In the genomic region with DNA sequence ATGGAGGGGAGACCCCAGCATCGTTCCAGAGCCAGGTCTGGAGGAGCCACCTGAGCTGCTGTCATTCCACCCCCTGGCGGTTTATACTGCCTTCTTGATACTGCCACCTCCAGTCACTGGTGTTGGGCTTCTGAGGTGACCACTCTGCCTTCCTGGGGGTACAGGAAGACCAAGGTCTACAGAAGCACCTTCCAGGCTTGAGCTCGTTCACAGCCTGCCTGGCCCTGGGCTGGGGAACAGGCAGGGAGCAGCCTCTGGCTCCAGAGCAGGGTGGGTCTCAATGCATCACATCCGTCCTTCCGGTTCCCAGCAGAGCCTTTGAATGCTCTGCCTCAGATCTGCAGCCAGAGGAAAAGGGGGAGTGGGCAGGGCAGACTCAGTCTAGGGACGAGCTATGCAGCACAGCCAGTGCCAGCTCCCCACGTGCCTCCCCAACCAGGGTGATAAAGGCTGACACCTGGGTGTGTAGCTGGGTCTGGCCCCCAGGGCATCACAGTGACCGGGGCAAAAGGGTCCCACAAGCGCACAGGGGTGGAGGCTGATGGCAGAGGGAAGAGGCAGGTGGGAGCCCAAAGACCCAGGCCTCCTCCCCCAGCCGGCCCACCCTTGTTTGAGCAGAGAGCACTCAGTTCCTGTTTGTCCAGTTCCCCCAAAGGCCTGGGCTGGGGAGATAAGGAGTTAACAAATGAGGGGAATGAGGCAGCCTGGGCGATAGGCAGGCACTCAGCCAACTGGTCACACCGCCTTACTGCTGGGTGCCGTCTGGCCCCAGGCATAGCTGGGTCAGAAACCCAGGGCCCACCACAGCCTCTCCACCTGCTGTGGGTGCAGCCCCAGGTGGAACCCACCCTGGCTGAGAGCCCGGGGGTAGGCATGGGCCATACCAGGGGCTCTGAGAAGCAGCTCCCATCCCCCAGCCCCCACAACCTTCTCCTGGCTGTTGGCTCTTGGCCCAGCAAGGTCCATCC, we compare ENCODE assay signal across 1 cellular context.
A peak's percentile ranks its signal among the peaks of the same experiment; 100 is the strongest.
TF ChIP-seq lines count a peak whose summit lies in the region.

No MANE protein-coding gene starts in this region.

TF ChIP-seq in K562, 482 proteins besides CTCF, POLR2A, EP300 and RAD21 (continued from another document and continues in another):
- no peak for TF ChIP-seq PTTG1 (tag; IDR thresholded peaks at IDR 0.05; ENCODE audit: low read depth)
- TF ChIP-seq ZBTB17 (CRISPR knock-in tag; IDR thresholded peaks at IDR 0.05), result no peak
- no peak for TF ChIP-seq SMARCA5 (IDR thresholded peaks at IDR 0.05)
- TF ChIP-seq ZNF274 (IDR thresholded peaks at IDR 0.05; ENCODE audit: borderline replicate concordance, low read depth, low read length), result no peak
- TF ChIP-seq MCM2 (IDR thresholded peaks at IDR 0.05; ENCODE audit: low read depth), result no peak
- TF ChIP-seq, protein P1, sequence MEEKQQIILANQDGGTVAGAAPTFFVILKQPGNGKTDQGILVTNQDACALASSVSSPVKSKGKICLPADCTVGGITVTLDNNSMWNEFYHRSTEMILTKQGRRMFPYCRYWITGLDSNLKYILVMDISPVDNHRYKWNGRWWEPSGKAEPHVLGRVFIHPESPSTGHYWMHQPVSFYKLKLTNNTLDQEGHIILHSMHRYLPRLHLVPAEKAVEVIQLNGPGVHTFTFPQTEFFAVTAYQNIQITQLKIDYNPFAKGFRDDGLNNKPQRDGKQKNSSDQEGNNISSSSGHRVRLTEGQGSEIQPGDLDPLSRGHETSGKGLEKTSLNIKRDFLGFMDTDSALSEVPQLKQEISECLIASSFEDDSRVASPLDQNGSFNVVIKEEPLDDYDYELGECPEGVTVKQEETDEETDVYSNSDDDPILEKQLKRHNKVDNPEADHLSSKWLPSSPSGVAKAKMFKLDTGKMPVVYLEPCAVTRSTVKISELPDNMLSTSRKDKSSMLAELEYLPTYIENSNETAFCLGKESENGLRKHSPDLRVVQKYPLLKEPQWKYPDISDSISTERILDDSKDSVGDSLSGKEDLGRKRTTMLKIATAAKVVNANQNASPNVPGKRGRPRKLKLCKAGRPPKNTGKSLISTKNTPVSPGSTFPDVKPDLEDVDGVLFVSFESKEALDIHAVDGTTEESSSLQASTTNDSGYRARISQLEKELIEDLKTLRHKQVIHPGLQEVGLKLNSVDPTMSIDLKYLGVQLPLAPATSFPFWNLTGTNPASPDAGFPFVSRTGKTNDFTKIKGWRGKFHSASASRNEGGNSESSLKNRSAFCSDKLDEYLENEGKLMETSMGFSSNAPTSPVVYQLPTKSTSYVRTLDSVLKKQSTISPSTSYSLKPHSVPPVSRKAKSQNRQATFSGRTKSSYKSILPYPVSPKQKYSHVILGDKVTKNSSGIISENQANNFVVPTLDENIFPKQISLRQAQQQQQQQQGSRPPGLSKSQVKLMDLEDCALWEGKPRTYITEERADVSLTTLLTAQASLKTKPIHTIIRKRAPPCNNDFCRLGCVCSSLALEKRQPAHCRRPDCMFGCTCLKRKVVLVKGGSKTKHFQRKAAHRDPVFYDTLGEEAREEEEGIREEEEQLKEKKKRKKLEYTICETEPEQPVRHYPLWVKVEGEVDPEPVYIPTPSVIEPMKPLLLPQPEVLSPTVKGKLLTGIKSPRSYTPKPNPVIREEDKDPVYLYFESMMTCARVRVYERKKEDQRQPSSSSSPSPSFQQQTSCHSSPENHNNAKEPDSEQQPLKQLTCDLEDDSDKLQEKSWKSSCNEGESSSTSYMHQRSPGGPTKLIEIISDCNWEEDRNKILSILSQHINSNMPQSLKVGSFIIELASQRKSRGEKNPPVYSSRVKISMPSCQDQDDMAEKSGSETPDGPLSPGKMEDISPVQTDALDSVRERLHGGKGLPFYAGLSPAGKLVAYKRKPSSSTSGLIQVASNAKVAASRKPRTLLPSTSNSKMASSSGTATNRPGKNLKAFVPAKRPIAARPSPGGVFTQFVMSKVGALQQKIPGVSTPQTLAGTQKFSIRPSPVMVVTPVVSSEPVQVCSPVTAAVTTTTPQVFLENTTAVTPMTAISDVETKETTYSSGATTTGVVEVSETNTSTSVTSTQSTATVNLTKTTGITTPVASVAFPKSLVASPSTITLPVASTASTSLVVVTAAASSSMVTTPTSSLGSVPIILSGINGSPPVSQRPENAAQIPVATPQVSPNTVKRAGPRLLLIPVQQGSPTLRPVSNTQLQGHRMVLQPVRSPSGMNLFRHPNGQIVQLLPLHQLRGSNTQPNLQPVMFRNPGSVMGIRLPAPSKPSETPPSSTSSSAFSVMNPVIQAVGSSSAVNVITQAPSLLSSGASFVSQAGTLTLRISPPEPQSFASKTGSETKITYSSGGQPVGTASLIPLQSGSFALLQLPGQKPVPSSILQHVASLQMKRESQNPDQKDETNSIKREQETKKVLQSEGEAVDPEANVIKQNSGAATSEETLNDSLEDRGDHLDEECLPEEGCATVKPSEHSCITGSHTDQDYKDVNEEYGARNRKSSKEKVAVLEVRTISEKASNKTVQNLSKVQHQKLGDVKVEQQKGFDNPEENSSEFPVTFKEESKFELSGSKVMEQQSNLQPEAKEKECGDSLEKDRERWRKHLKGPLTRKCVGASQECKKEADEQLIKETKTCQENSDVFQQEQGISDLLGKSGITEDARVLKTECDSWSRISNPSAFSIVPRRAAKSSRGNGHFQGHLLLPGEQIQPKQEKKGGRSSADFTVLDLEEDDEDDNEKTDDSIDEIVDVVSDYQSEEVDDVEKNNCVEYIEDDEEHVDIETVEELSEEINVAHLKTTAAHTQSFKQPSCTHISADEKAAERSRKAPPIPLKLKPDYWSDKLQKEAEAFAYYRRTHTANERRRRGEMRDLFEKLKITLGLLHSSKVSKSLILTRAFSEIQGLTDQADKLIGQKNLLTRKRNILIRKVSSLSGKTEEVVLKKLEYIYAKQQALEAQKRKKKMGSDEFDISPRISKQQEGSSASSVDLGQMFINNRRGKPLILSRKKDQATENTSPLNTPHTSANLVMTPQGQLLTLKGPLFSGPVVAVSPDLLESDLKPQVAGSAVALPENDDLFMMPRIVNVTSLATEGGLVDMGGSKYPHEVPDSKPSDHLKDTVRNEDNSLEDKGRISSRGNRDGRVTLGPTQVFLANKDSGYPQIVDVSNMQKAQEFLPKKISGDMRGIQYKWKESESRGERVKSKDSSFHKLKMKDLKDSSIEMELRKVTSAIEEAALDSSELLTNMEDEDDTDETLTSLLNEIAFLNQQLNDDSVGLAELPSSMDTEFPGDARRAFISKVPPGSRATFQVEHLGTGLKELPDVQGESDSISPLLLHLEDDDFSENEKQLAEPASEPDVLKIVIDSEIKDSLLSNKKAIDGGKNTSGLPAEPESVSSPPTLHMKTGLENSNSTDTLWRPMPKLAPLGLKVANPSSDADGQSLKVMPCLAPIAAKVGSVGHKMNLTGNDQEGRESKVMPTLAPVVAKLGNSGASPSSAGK (IDR thresholded peaks at IDR 0.05), result peak; percentile 60
- TF ChIP-seq BRF1 (IDR thresholded peaks at IDR 0.05; ENCODE audit: borderline replicate concordance, extremely low read depth, insufficient read length), result no peak
- TF ChIP-seq BMI1 (IDR thresholded peaks at IDR 0.05; ENCODE audit: low read length), result no peak
- TF ChIP-seq, protein P2, sequence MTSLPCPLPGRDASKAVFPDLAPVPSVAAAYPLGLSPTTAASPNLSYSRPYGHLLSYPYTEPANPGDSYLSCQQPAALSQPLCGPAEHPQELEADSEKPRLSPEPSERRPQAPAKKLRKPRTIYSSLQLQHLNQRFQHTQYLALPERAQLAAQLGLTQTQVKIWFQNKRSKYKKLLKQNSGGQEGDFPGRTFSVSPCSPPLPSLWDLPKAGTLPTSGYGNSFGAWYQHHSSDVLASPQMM (CRISPR knock-in tag; IDR thresholded peaks at IDR 0.05), result no peak
- TF ChIP-seq TRIM24 (IDR thresholded peaks at IDR 0.05), result peak; percentile 34 to 54; a peak in 2 of 4 replicates
- TF ChIP-seq RFX1 (IDR thresholded peaks at IDR 0.05), result no peak
- TF ChIP-seq RBM34 (IDR thresholded peaks at IDR 0.05; ENCODE audit: borderline replicate concordance, insufficient read depth, low read length), result no peak
- TF ChIP-seq, protein P3, sequence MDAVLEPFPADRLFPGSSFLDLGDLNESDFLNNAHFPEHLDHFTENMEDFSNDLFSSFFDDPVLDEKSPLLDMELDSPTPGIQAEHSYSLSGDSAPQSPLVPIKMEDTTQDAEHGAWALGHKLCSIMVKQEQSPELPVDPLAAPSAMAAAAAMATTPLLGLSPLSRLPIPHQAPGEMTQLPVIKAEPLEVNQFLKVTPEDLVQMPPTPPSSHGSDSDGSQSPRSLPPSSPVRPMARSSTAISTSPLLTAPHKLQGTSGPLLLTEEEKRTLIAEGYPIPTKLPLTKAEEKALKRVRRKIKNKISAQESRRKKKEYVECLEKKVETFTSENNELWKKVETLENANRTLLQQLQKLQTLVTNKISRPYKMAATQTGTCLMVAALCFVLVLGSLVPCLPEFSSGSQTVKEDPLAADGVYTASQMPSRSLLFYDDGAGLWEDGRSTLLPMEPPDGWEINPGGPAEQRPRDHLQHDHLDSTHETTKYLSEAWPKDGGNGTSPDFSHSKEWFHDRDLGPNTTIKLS (IDR thresholded peaks at IDR 0.05; ENCODE audit: borderline replicate concordance, low read depth), result no peak
- TF ChIP-seq, protein P4, sequence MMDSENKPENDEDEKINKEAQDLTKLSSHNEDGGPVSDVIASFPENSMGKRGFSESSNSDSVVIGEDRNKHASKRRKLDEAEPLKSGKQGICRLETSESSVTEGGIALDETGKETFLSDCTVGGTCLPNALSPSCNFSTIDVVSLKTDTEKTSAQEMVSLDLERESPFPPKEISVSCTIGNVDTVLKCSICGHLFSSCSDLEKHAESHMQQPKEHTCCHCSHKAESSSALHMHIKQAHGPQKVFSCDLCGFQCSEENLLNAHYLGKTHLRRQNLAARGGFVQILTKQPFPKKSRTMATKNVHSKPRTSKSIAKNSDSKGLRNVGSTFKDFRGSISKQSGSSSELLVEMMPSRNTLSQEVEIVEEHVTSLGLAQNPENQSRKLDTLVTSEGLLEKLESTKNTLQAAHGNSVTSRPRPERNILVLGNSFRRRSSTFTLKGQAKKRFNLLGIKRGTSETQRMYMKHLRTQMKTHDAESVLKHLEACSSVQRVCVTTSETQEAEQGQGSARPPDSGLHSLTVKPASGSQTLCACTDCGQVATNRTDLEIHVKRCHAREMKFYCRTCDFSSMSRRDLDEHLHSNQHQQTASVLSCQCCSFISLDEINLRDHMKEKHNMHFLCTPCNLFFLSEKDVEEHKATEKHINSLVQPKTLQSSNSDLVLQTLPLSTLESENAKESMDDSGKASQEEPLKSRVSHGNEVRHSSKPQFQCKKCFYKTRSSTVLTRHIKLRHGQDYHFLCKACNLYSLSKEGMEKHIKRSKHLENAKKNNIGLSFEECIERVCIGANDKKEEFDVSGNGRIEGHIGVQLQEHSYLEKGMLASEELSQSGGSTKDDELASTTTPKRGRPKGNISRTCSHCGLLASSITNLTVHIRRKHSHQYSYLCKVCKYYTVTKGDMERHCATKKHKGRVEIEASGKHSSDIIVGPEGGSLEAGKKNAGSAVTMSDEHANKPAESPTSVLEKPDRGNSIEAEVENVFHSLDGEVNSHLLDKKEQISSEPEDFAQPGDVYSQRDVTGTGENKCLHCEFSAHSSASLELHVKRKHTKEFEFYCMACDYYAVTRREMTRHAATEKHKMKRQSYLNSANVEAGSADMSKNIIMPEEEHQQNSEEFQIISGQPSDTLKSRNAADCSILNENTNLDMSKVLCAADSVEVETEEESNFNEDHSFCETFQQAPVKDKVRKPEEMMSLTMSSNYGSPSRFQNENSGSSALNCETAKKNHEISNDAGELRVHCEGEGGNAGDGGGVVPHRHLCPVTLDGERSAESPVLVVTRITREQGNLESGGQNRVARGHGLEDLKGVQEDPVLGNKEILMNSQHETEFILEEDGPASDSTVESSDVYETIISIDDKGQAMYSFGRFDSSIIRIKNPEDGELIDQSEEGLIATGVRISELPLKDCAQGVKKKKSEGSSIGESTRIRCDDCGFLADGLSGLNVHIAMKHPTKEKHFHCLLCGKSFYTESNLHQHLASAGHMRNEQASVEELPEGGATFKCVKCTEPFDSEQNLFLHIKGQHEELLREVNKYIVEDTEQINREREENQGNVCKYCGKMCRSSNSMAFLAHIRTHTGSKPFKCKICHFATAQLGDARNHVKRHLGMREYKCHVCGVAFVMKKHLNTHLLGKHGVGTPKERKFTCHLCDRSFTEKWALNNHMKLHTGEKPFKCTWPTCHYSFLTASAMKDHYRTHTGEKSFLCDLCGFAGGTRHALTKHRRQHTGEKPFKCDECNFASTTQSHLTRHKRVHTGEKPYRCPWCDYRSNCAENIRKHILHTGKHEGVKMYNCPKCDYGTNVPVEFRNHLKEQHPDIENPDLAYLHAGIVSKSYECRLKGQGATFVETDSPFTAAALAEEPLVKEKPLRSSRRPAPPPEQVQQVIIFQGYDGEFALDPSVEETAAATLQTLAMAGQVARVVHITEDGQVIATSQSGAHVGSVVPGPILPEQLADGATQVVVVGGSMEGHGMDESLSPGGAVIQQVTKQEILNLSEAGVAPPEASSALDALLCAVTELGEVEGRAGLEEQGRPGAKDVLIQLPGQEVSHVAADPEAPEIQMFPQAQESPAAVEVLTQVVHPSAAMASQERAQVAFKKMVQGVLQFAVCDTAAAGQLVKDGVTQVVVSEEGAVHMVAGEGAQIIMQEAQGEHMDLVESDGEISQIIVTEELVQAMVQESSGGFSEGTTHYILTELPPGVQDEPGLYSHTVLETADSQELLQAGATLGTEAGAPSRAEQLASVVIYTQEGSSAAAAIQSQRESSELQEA (IDR thresholded peaks at IDR 0.05; ENCODE audit: low read depth), result no peak
- TF ChIP-seq, protein P5, sequence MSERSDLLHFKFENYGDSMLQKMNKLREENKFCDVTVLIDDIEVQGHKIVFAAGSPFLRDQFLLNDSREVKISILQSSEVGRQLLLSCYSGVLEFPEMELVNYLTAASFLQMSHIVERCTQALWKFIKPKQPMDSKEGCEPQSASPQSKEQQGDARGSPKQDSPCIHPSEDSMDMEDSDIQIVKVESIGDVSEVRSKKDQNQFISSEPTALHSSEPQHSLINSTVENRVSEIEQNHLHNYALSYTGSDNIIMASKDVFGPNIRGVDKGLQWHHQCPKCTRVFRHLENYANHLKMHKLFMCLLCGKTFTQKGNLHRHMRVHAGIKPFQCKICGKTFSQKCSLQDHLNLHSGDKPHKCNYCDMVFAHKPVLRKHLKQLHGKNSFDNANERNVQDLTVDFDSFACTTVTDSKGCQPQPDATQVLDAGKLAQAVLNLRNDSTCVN (CRISPR knock-in tag; IDR thresholded peaks at IDR 0.05), result no peak
- TF ChIP-seq FOXK1 (CRISPR knock-in tag; IDR thresholded peaks at IDR 0.05; ENCODE audit: borderline replicate concordance), result peak; percentile 52; the same call in 1 of the 2 replicates
- TF ChIP-seq EZH2 (IDR thresholded peaks at IDR 0.05; ENCODE audit: borderline replicate concordance, low read depth, low read length), result no peak
- peak; percentile 92 for TF ChIP-seq GATA2 (CRISPR knock-in tag; IDR thresholded peaks at IDR 0.05)
- TF ChIP-seq, protein P6, sequence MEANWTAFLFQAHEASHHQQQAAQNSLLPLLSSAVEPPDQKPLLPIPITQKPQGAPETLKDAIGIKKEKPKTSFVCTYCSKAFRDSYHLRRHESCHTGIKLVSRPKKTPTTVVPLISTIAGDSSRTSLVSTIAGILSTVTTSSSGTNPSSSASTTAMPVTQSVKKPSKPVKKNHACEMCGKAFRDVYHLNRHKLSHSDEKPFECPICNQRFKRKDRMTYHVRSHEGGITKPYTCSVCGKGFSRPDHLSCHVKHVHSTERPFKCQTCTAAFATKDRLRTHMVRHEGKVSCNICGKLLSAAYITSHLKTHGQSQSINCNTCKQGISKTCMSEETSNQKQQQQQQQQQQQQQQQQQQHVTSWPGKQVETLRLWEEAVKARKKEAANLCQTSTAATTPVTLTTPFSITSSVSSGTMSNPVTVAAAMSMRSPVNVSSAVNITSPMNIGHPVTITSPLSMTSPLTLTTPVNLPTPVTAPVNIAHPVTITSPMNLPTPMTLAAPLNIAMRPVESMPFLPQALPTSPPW (CRISPR knock-in tag; IDR thresholded peaks at IDR 0.05), result peak; percentile 92
- TF ChIP-seq ETV5 (CRISPR knock-in tag; IDR thresholded peaks at IDR 0.05; ENCODE audit: low read depth), result peak; percentile 87
- no peak for TF ChIP-seq CHD1 (IDR thresholded peaks at IDR 0.05; ENCODE audit: low read length)
- no peak for TF ChIP-seq BCL6 (CRISPR knock-in tag; IDR thresholded peaks at IDR 0.05)
